In genomic region chr2:211281430-211282073, GRCh38 we compare ENCODE assay signal across 1 cellular context.
TF ChIP-seq lines count a peak whose summit lies in the region.

No MANE protein-coding gene starts in this region.

TF ChIP-seq in GM23338, 12 proteins besides CTCF, POLR2A, EP300 and RAD21 (continued from another document):
- TF ChIP-seq ZNF462 (CRISPR knock-in tag; IDR thresholded peaks at IDR 0.05), result no peak
- TF ChIP-seq STAT1 (IDR thresholded peaks at IDR 0.05; ENCODE audit: unreplicated experiment), result no peak
- no peak for TF ChIP-seq ZNF331 (CRISPR knock-in tag; IDR thresholded peaks at IDR 0.05; ENCODE audit: low read depth)
- no peak for TF ChIP-seq JUNB (IDR thresholded peaks at IDR 0.05; ENCODE audit: unreplicated experiment)
- TF ChIP-seq ETS1 (IDR thresholded peaks at IDR 0.05), result no peak
- no peak for TF ChIP-seq ZNF114 (CRISPR knock-in tag; IDR thresholded peaks at IDR 0.05)
- TF ChIP-seq NANOG (IDR thresholded peaks at IDR 0.05; ENCODE audit: borderline replicate concordance), result no peak
- TF ChIP-seq CREB1 (CRISPR knock-in tag; IDR thresholded peaks at IDR 0.05; ENCODE audit: low read depth), result no peak
